In the genomic region with DNA sequence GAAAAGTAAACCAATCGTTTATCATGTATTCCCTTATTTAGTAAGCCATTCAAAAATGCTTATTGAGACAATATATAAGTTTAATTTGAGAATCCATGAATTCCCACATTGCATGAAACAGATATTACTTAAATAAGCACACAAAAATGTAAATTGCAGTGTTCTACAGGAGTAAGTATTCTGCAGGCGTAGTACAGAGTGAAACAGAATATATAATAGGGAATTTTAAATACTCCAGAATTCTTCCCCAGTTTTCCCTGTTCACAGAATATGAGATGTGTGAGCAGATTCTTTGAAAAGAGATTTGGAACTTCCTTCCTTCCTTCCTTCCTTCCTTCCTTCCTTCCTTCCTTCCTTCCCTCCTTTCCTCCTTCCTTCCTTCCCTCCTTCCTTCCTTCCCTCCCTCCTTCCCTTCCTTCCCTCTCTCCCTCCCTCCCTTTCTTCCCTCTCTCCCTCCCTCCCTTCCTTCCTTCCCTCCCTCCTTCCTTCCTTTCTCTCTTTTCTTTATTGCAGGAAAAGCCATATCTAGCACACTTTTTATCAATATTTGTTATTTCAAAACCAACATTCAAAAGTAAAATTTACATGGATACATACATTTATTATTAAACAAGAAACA, we compare ENCODE assay signal across 6 cellular contexts.
"Had no signal": no experiment of that assay in that cellular context is flagged by ENCODE, and none has a peak within 500 bp of the region (broad histone marks: within the 10 kb centered on the region; RNA-seq: fewer than 3 reads in every experiment).

No MANE protein-coding gene starts in this region.

- H3K4me2 ChIP-seq: KMS-11 had no signal

- H3K27ac ChIP-seq: HL-60, KMS-11 had no signal

- H3K9ac ChIP-seq: KMS-11 had no signal

- DNase-seq: IMR-90, KBM-7, KG1 had no signal

- FAIRE-seq: HTR-8/SVneo had no signal
